ENCODE assay signal across 13 cellular contexts in the genomic region with DNA sequence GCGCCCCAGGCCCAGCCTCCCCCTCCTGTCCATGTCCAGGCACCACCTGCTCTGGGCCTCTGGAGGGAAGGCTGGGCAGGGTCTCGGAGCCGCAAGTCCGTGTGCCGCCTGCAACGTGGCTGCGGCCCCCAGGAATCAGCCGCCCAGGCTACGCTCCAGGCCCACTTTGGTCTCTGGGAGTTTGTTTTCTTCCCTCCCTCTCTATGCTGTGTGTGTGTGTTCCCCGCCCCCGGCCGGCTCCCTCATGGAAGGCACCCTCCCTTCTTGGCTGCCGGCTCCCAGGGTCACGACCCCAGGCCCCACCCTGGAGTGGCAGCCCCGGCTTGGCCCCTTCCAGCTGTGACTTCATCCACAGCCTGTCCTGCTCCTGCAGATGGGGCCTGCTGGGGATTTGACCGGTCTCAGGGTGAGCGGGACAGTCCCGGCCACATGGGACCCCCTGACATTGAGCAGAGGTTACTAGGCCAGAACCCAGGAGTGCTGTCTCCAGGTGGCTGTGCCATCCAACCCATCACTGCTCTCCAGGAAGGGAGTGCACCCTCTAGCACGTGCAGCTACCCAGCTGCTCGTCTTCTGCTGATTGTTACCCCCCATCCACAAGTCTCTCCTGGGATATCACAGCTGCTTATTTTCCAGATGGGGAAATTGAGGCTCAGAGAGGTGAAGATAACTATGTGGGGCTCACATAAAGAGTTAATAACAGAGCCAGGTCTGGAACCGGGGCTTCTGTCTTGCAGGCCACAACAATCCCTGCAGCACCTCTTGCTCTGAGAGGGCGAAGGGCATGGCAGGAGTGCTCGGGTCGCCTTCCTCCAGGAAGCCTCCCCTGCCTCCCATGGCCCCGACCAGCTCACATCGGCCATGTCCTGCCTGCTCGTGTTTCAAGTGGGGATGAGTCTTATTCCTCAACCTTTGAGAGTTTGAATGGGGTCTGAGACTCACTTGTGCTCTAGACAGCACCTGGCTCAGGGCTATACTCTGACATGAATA. TPM values are rescaled to one million over a fixed set of nuclear protein-coding genes. Genes with fewer than 3 reads are reported as not detected.
A peak's percentile ranks its signal among the peaks of the same experiment; 100 is the strongest.
DNase-seq lines count a peak whose midpoint lies in the region; ATAC-seq and TF ChIP-seq lines count a peak whose summit lies in the region.
"Had no signal": no experiment of that assay in that cellular context is flagged by ENCODE, and none has a peak within 500 bp of the region (broad histone marks: within the 10 kb centered on the region; RNA-seq: fewer than 3 reads in every experiment).

No MANE protein-coding gene starts in this region.

- TF ChIP-seq CTCF in Panc1 (IDR thresholded peaks at IDR 0.05): no peak
- TF ChIP-seq CTCF in heart left ventricle (IDR thresholded peaks at IDR 0.05): no peak
- no peak for TF ChIP-seq CTCF in sigmoid colon (IDR thresholded peaks at IDR 0.05)
- no peak for TF ChIP-seq CTCF in GM13976 (IDR thresholded peaks at IDR 0.05; ENCODE audit: borderline replicate concordance, control extremely low read depth, extremely low read depth, insufficient read depth, missing control alignments)

- H3K27me3 ChIP-seq in Panc1 (ENCODE audit: control insufficient read depth, insufficient read depth, low read length): no peaks in the 10 kb centered on the region
- peaks cover 10 to 55% (median 31%) of the 10 kb centered on the region in 9 donors for H3K27me3 ChIP-seq in heart left ventricle
- H3K27me3 ChIP-seq in sigmoid colon: peaks cover 5 to 51% (median 24%) of the 10 kb centered on the region in 3 donors

- TF ChIP-seq POLR2A in heart left ventricle (IDR thresholded peaks at IDR 0.05) (no peak), sigmoid colon (IDR thresholded peaks at IDR 0.05) (no peak)

- POLR2A ChIA-PET in Panc1 (lab: Charles Lee): no interaction called here

- DNase-seq in EL (peak; percentile 40), Panc1 (ENCODE audit: low read depth, low spot score) (no peak), heart left ventricle (peak; percentile 63 to 86 (median 79)), sigmoid colon (peak; percentile 79), NCI-H2227 (lab: John Stamatoyannopoulos, UW; ENCODE audit: unreplicated experiment) (no peak), GM13976 (ENCODE audit: low spot score) (no peak)
- DNase-seq: activated CD4-positive, CD25-positive, alpha-beta regulatory T cell; activated gamma-delta T cell treated with Interleukin-2 at 50 U/mL for 16 hours; NCI-H1092; stimulated activated naive CD4-positive, alpha-beta T cell treated with Interleukin-2 at 50 U/mL for 16 hours had no signal

- H3K9me3 ChIP-seq in Panc1 (ENCODE audit: control insufficient read depth, insufficient read depth, low read depth, low read length) (no peaks in the 10 kb centered on the region), heart left ventricle (no peaks in the 10 kb centered on the region), sigmoid colon (no peaks in the 10 kb centered on the region)
- H3K9me3 ChIP-seq: neutrophil had no signal

- no peak for ATAC-seq in Panc1
- peak; percentile 24 to 73 (median 48) for ATAC-seq in heart left ventricle
- ATAC-seq in HG03135 (IDR thresholded peaks at IDR 0.05; ENCODE audit: unreplicated experiment): no peak
- ATAC-seq in GM18502 (IDR thresholded peaks at IDR 0.05; ENCODE audit: poor library complexity, unreplicated experiment): no peak

- intact Hi-C loops in Panc1 (cut with micrococcal nuclease; ENCODE audit: unreplicated experiment): loop anchor here (5.0 kb wide), 1 partner anchor 37 kb away; no protein-coding TSS in a partner anchor
- intact Hi-C loops in heart left ventricle (cut with DNase I): loop anchor here in 5 of 10 donors (5.0 kb wide), 2 partner anchors 37 to 42 kb away; no protein-coding TSS in a partner anchor
- intact Hi-C loops in sigmoid colon (cut with DNase I): loop anchor here (5.0 kb wide), 1 partner anchor 52 kb away; no protein-coding TSS in a partner anchor

- H3K4me3 ChIP-seq in Panc1 (ENCODE audit: low read depth in 2 of 2, low read length in 2 of 2) (no peak overlapping the region), heart left ventricle (peak overlapping the region in 6 of 12 donors; percentile 4 to 45 (median 20)), sigmoid colon (no peak overlapping the region)

- no peaks in the 10 kb centered on the region for H3K36me3 ChIP-seq in Panc1 (ENCODE audit: control insufficient read depth, insufficient read depth, low read length)
- no peaks in the 10 kb centered on the region for H3K36me3 ChIP-seq in heart left ventricle
- no peaks in the 10 kb centered on the region for H3K36me3 ChIP-seq in sigmoid colon
- H3K36me3 ChIP-seq: neutrophil had no signal

- 55 to 68% (median 62%) methylated on average over 22 to 27 of the region's 27 CpGs for WGBS in heart left ventricle, 4 donors
- WGBS in sigmoid colon, 2 donors: 66 to 76% methylated on average over 27 of the region's 27 CpGs

- BruUV-seq in Panc1 (replicated peaks; lab: Mats Ljungman, UMichigan): no TSS peak

- no peak for TF ChIP-seq EP300 in sigmoid colon (IDR thresholded peaks at IDR 0.05)

- peaks cover 82% of the 10 kb centered on the region for H3K4me1 ChIP-seq in Panc1 (ENCODE audit: control insufficient read depth, insufficient read depth, low read length)
- H3K4me1 ChIP-seq in heart left ventricle: peaks cover 0 to 58% (median 23%) of the 10 kb centered on the region in 12 donors
- peaks cover 0 to 38% (median 32%) of the 10 kb centered on the region in 4 donors for H3K4me1 ChIP-seq in sigmoid colon

- CTCF ChIA-PET in Panc1 (lab: Charles Lee): no interaction called here

- in situ Hi-C loops in Panc1 (cut with HindIII; ENCODE audit: low pct_unique_long_range_greater_than_20kb, low sequenced_read_pairs) (no loop called here), GM13976 (cut with MboI; ENCODE audit: low sequenced_read_pairs, unreplicated experiment) (no loop called here)

- H3K27ac ChIP-seq in Panc1 (ENCODE audit: low read length): peak overlapping the region; percentile 95
- H3K27ac ChIP-seq in heart left ventricle: peak overlapping the region in 4 of 12 donors; percentile 41 to 78 (median 60)
- H3K27ac ChIP-seq in sigmoid colon: peak overlapping the region in 1 of 4 donors; percentile 32
- H3K27ac ChIP-seq: neutrophil had no signal

RNA-seq across cellular contexts. Expression of gene LIF, which starts 2.8 kb away (rescaled TPM):
- 34.4 TPM for total RNA-seq in Panc1 (2021; ENCODE audit: unreplicated experiment)
- polyA plus RNA-seq in Panc1 (2012; ENCODE audit: insufficient read length): 40.7 TPM
- 10 to 100 TPM in 1 of 9 donors, 1 to 10 TPM in 1, under 1 TPM in 6, not detected in 1; 0.12 to 11.6 (median 0.70) TPM for total RNA-seq in heart left ventricle
- polyA plus RNA-seq in heart left ventricle: under 1 TPM; 0.46 to 0.78 TPM
- total RNA-seq in sigmoid colon: 1 to 10 TPM in 1 of 4 donors, under 1 TPM in 3; 0.28 to 5.8 (median 0.34) TPM
- polyA plus RNA-seq in sigmoid colon: 10 to 100 TPM in 1 of 3 donors, 1 to 10 TPM in 2; 1.6 to 10.3 (median 1.8) TPM

RNA-seq across cellular contexts. Expression of gene OSM, which starts 17.3 kb away (rescaled TPM):
- not detected for total RNA-seq in Panc1 (2021; ENCODE audit: unreplicated experiment)
- not detected for polyA plus RNA-seq in Panc1 (2012; ENCODE audit: insufficient read length)
- total RNA-seq in heart left ventricle: 1 to 10 TPM in 2 of 9 donors, under 1 TPM in 5, not detected in 2; 0.17 to 5.0 (median 0.42) TPM
- polyA plus RNA-seq in heart left ventricle: under 1 TPM; 0.25 to 0.27 TPM
- total RNA-seq in sigmoid colon: 10 to 100 TPM in 1 of 4 donors, 1 to 10 TPM in 1, under 1 TPM in 2; 0.71 to 12.8 (median 3.5) TPM
- 1 to 10 TPM in 2 of 3 donors, under 1 TPM in 1; 0.60 to 9.9 (median 1.5) TPM for polyA plus RNA-seq in sigmoid colon

RNA-seq across cellular contexts. Expression of gene CASTOR1, which starts 40.0 kb away (rescaled TPM):
- total RNA-seq in Panc1 (2021; ENCODE audit: unreplicated experiment): 6.7 TPM
- 16.2 TPM for polyA plus RNA-seq in Panc1 (2012; ENCODE audit: insufficient read length)
- total RNA-seq in heart left ventricle: 10 to 100 TPM in 3 of 9 donors, 1 to 10 TPM in 6; 3.8 to 16.6 (median 7.1) TPM
- 10 to 100 TPM in 1 of 2 donors, 1 to 10 TPM in 1; 7.0 to 10.2 TPM for polyA plus RNA-seq in heart left ventricle
- total RNA-seq in sigmoid colon: 10 to 100 TPM in 2 of 4 donors, 1 to 10 TPM in 2; 5.3 to 15.0 (median 10.8) TPM
- 1 to 10 TPM in 2 of 3 donors, not detected in 1; 6.4 to 8.4 TPM for polyA plus RNA-seq in sigmoid colon

Comparison
In these comparisons a context has a peak if more than half of its experiments do, and no peak if none do; other contexts are left out.
1. DNase-seq: peak in EL (single experiment), heart left ventricle (5 of 5) and sigmoid colon (single experiment); none in Panc1 (single experiment), NCI-H2227 (single experiment) and GM13976 (single experiment).
2. ATAC-seq: peak in heart left ventricle (4 of 4); none in Panc1 (single experiment), HG03135 (single experiment) and GM18502 (single experiment).